Comparison of ENCODE assay signal across 22 cellular contexts in genomic region chr7:149510248-149510647, GRCh38.
"Had no signal": no experiment of that assay in that cellular context is flagged by ENCODE, and none has a peak within 500 bp of the region (broad histone marks: within the 10 kb centered on the region; RNA-seq: fewer than 3 reads in every experiment).

No MANE protein-coding gene starts in this region.

- H3K4me3 ChIP-seq: colonic mucosa, coronary artery, dorsolateral prefrontal cortex, esophagus muscularis mucosa, esophagus squamous epithelium, gastrocnemius medialis, gastroesophageal sphincter, heart left ventricle, heart right ventricle had no signal

- H3K36me3 ChIP-seq: colonic mucosa, esophagus muscularis mucosa, esophagus squamous epithelium, gastrocnemius medialis, gastroesophageal sphincter, heart left ventricle, heart right ventricle had no signal

- H3K27ac ChIP-seq: colonic mucosa, coronary artery, dorsolateral prefrontal cortex, epithelial cell of prostate, esophagus muscularis mucosa, esophagus squamous epithelium, foreskin keratinocyte, gastrocnemius medialis, gastroesophageal sphincter, heart left ventricle, heart right ventricle had no signal

- H3K9me3 ChIP-seq: colonic mucosa had no signal

- DNase-seq: colonic mucosa; cortex of kidney; dermis blood vessel endothelial cell; dorsolateral prefrontal cortex; effector CD4-positive, alpha-beta T cell; effector CD8-positive, alpha-beta T cell; effector memory CD4-positive, alpha-beta T cell; effector memory CD8-positive, alpha-beta T cell; endodermal cell; erythroblast; esophagus squamous epithelium; foreskin keratinocyte; foreskin melanocyte; gastrocnemius medialis; glutamatergic neuron; head of caudate nucleus; heart left ventricle; heart right ventricle had no signal

- H3K4me1 ChIP-seq: colonic mucosa, esophagus muscularis mucosa, esophagus squamous epithelium, foreskin keratinocyte, gastrocnemius medialis, gastroesophageal sphincter, heart left ventricle, heart right ventricle had no signal
